Comparison of ENCODE assay signal across 8 cellular contexts in genomic region chr12:2853626-2854025, GRCh38. TPM values are rescaled to one million over a fixed set of nuclear protein-coding genes. Genes with fewer than 3 reads are reported as not detected.
DNase-seq lines count a peak whose midpoint lies in the region; ATAC-seq and TF ChIP-seq lines count a peak whose summit lies in the region.

No MANE protein-coding gene starts in this region.

- H3K9me3 ChIP-seq in sigmoid colon: no peaks in the 10 kb centered on the region

- 31 to 33% methylated on average over 11 of the region's 11 CpGs for WGBS in sigmoid colon, 2 donors

- DNase-seq in DMS114 treated with DMSO at 0.1 percent for 48 hours (lab: John Stamatoyannopoulos, UW; ENCODE audit: unreplicated experiment) (peak; percentile 33), KBM-7 (peak; percentile 79), T-helper 2 cell (peak in 4 of 5 experiments; percentile 15 to 36 (median 20)), astrocyte of the cerebellum (ENCODE audit: low read depth) (peak; percentile 62), hippocampal formation (lab: John Stamatoyannopoulos, UW) (peak; percentile 42 to 77), sigmoid colon (peak; percentile 92)

- no peaks in the 10 kb centered on the region for H3K36me3 ChIP-seq in sigmoid colon

- no peak for TF ChIP-seq EP300 in sigmoid colon (IDR thresholded peaks at IDR 0.05)

- in situ Hi-C loops in KBM-7 (cut with MboI; ENCODE audit: low pct_unique_long_range_greater_than_20kb, low sequenced_read_pairs) (no loop called here), astrocyte of the cerebellum (cut with HindIII; ENCODE audit: low sequenced_read_pairs) (no loop called here)

- peak; percentile 96 for TF ChIP-seq CTCF in astrocyte of the cerebellum (IDR thresholded peaks at IDR 0.05; ENCODE audit: low read depth, low read length, missing control alignments)
- peak; percentile 59 to 88 (median 76) for TF ChIP-seq CTCF in sigmoid colon (IDR thresholded peaks at IDR 0.05)

- ATAC-seq in HG03108 (IDR thresholded peaks at IDR 0.05; ENCODE audit: unreplicated experiment): no peak
- no peak for ATAC-seq in HG02981 (IDR thresholded peaks at IDR 0.05; ENCODE audit: unreplicated experiment)

- H3K4me1 ChIP-seq in sigmoid colon: peaks cover 0 to 5% (median 0%) of the 10 kb centered on the region in 4 donors

- no peak overlapping the region for H3K27ac ChIP-seq in sigmoid colon

- no peak for TF ChIP-seq POLR2A in sigmoid colon (IDR thresholded peaks at IDR 0.05)

- H3K4me3 ChIP-seq in astrocyte of the cerebellum (ENCODE audit: low read depth, low read length): no peak overlapping the region
- H3K4me3 ChIP-seq in sigmoid colon: no peak overlapping the region

- no peaks in the 10 kb centered on the region for H3K27me3 ChIP-seq in sigmoid colon

- intact Hi-C loops in sigmoid colon (cut with DNase I): loop anchor here (2.0 to 5.0 kb wide), 2 partner anchors 89 to 187 kb away; no protein-coding TSS in a partner anchor

RNA-seq across cellular contexts. Expression of gene TEX52, which starts 3.2 kb away (rescaled TPM):
- total RNA-seq in sigmoid colon: not detected
- polyA plus RNA-seq in sigmoid colon: not detected

RNA-seq across cellular contexts. Expression of gene NRIP2, which starts 18.8 kb away (rescaled TPM):
- 1 to 10 TPM in 3 of 4 donors, under 1 TPM in 1; 0.33 to 10.0 (median 1.9) TPM for total RNA-seq in sigmoid colon
- 1 to 10 TPM in 1 of 3 donors, under 1 TPM in 1, not detected in 1; 0.60 to 1.5 TPM for polyA plus RNA-seq in sigmoid colon

RNA-seq across cellular contexts. Expression of gene FOXM1, which starts 23.3 kb away (rescaled TPM):
- total RNA-seq in sigmoid colon: 1 to 10 TPM in 2 of 4 donors, under 1 TPM in 1, not detected in 1; 0.36 to 2.5 (median 1.4) TPM
- polyA plus RNA-seq in sigmoid colon: 10 to 100 TPM in 1 of 3 donors, 1 to 10 TPM in 2; 2.4 to 34.9 (median 3.7) TPM

RNA-seq across cellular contexts. Expression of gene RHNO1, which starts 23.4 kb away (rescaled TPM):
- total RNA-seq in sigmoid colon: 1 to 10 TPM; 6.1 to 9.6 (median 8.2) TPM
- polyA plus RNA-seq in sigmoid colon: 10 to 100 TPM; 16.9 to 21.6 (median 19.4) TPM

RNA-seq across cellular contexts. Expression of gene TULP3, which starts 37.1 kb away (rescaled TPM):
- total RNA-seq in sigmoid colon: 10 to 100 TPM; 17.8 to 32.1 (median 24.8) TPM
- polyA plus RNA-seq in sigmoid colon: 1 to 10 TPM; 3.0 to 9.6 (median 7.8) TPM

Comparison
In these comparisons a context has a peak if more than half of its experiments do, and no peak if none do; other contexts are left out.
1. DNase-seq: peak in every context shown above with its lines; median percentile 92 in sigmoid colon; 79 in KBM-7; 62 in astrocyte of the cerebellum; 60 in hippocampal formation; 33 in DMS114 treated with DMSO at 0.1 percent for 48 hours; 20 in T-helper 2 cell.